Comparison of ENCODE assay signal across 1 cellular context in genomic region chr17:73042225-73042624, GRCh38.
TF ChIP-seq lines count a peak whose summit lies in the region.

No MANE protein-coding gene starts in this region.

TF ChIP-seq in IMR-90, 13 proteins besides CTCF, POLR2A, EP300 and RAD21:
- TF ChIP-seq USF2 (IDR thresholded peaks at IDR 0.05; ENCODE audit: low read depth, low read length), result no peak
- no peak for TF ChIP-seq MAZ (IDR thresholded peaks at IDR 0.05; ENCODE audit: borderline replicate concordance, low read depth, low read length)
- no peak for TF ChIP-seq ELK1 (IDR thresholded peaks at IDR 0.05; ENCODE audit: borderline replicate concordance, low read depth, low read length)
- TF ChIP-seq SMC3 (IDR thresholded peaks at IDR 0.05; ENCODE audit: low read depth, low read length), result no peak
- no peak for TF ChIP-seq MAFK (IDR thresholded peaks at IDR 0.05; ENCODE audit: low read depth, low read length)
- no peak for TF ChIP-seq CEBPB (IDR thresholded peaks at IDR 0.05; ENCODE audit: low read depth, low read length)
- no peak for TF ChIP-seq CHD1 (IDR thresholded peaks at IDR 0.05; ENCODE audit: low read depth, low read length)
- TF ChIP-seq BHLHE40 (IDR thresholded peaks at IDR 0.05; ENCODE audit: low read depth, low read length), result no peak
- TF ChIP-seq NFE2L2 (IDR thresholded peaks at IDR 0.05; ENCODE audit: low read depth, low read length), result no peak
- no peak for TF ChIP-seq FOS (IDR thresholded peaks at IDR 0.05; ENCODE audit: low read depth, low read length)
TF ChIP-seq in IMR-90: peak in this region for 0.
